ENCODE assay signal across 9 cellular contexts in genomic region chr15:100759698-100760356, GRCh38.
DNase-seq lines count a peak whose midpoint lies in the region; ATAC-seq and TF ChIP-seq lines count a peak whose summit lies in the region.
"Had no signal": no experiment of that assay in that cellular context is flagged by ENCODE, and none has a peak within 500 bp of the region (broad histone marks: within the 10 kb centered on the region; RNA-seq: fewer than 3 reads in every experiment).

No MANE protein-coding gene starts in this region.

- no peaks in the 10 kb centered on the region for H3K27me3 ChIP-seq in osteoblast (ENCODE audit: insufficient read depth, low read length)

- H2AFZ ChIP-seq in osteoblast (ENCODE audit: low read length), result no peak overlapping the region

- no peaks in the 10 kb centered on the region for H3K36me3 ChIP-seq in osteoblast (ENCODE audit: insufficient read depth, low read length)

- H3K4me3 ChIP-seq in osteoblast (ENCODE audit: insufficient read depth, low read length), result no peak overlapping the region

- H3K4me1 ChIP-seq in osteoblast (ENCODE audit: insufficient read depth, low read length), result peaks cover 37% of the 10 kb centered on the region

- DNase-seq in EL (peak; percentile 80), epithelial cell of prostate (ENCODE audit: low read depth, low spot score) (peak; percentile 69), osteoblast (ENCODE audit: insufficient read length, low spot score, missing footprints) (peak; percentile 88), globus pallidus (ENCODE audit: low spot score) (no peak)
- DNase-seq: NCI-H2107 had no signal

- H3K4me2 ChIP-seq in osteoblast (ENCODE audit: insufficient read depth, low read length), result peak overlapping the region; percentile 59

- H3K79me2 ChIP-seq in osteoblast (ENCODE audit: insufficient read depth, low read length), result no peaks in the 10 kb centered on the region

- H3K9me3 ChIP-seq in osteoblast (ENCODE audit: low read depth, low read length), result no peaks in the 10 kb centered on the region

- peak overlapping the region; percentile 6 for H3K27ac ChIP-seq in epithelial cell of prostate
- H3K27ac ChIP-seq in osteoblast (ENCODE audit: low read depth, low read length), result peak overlapping the region; percentile 42

- H4K20me1 ChIP-seq in osteoblast (ENCODE audit: insufficient read depth, low read length), result no peaks in the 10 kb centered on the region

- no peak for ATAC-seq in GM18511 (IDR thresholded peaks at IDR 0.05; ENCODE audit: unreplicated experiment)
- ATAC-seq in HG03095 (IDR thresholded peaks at IDR 0.05; ENCODE audit: unreplicated experiment), result no peak
- ATAC-seq in HG03045 (IDR thresholded peaks at IDR 0.05; ENCODE audit: unreplicated experiment), result no peak

- no peak for TF ChIP-seq CTCF in osteoblast (IDR thresholded peaks at IDR 0.05; ENCODE audit: extremely low read depth, low read depth, low read length)

TF ChIP-seq in PFSK-1, 5 proteins besides CTCF, POLR2A, EP300 and RAD21:
- TF ChIP-seq SIN3A (IDR thresholded peaks at IDR 0.05; ENCODE audit: borderline replicate concordance, insufficient read depth, low read length), result peak; percentile 56; the same call in 1 of the 2 replicates
- peak; percentile 52; the same call in 1 of the 2 replicates for TF ChIP-seq TAF1 (IDR thresholded peaks at IDR 0.05; ENCODE audit: borderline replicate concordance, insufficient read depth, low read length)
- TF ChIP-seq REST (IDR thresholded peaks at IDR 0.05; ENCODE audit: insufficient read depth in 1 of 2, low read depth in 2 of 2, low read length in 2 of 2), result 0 out of 4 replicates have a peak, but pooled peaks of 1 of the 2 experiments have one; percentile 19
- peak; percentile 35 for TF ChIP-seq FOXP2 (optimal IDR thresholded peaks at IDR 0.05; ENCODE audit: borderline replicate concordance, extremely low read depth, extremely low read length, insufficient read depth)
- TF ChIP-seq POLR2AphosphoS5 (IDR thresholded peaks at IDR 0.05; ENCODE audit: low read depth, low read length), result no peak
